Comparison of ENCODE assay signal across 26 cellular contexts in genomic region chr11:91700854-91701253, GRCh38.
"Had no signal": no experiment of that assay in that cellular context is flagged by ENCODE, and none has a peak within 500 bp of the region (broad histone marks: within the 10 kb centered on the region; RNA-seq: fewer than 3 reads in every experiment).

No MANE protein-coding gene starts in this region.

- H3K27me3 Mint-ChIP-seq: activated B cell treated with CpG ODN at 0.5 μM for 24 hours; activated CD4-positive, alpha-beta T cell treated with anti-CD3 and anti-CD28 coated beads, Interleukin-2, amount 10 ng/mL, durations not matched to agents 24 days and 14 days; activated CD8-positive, alpha-beta memory T cell treated with anti-CD3 and anti-CD28 coated beads, Interleukin-2, amount 10 ng/mL, durations not matched to agents 7 days and 5 days; activated naive CD4-positive, alpha-beta T cell treated with anti-CD3 and anti-CD28 coated beads, Interleukin-2, amount 50 U/mL, for 24 hours; activated T-cell treated with anti-CD3 and anti-CD28 coated beads, Interleukin-2, amount 50 U/mL, for 24 hours; T-helper 17 cell had no signal

- H3K4me1 Mint-ChIP-seq: activated B cell treated with CpG ODN at 0.5 μM for 24 hours; activated CD4-positive, alpha-beta T cell treated with anti-CD3 and anti-CD28 coated beads, Interleukin-2, amount 10 ng/mL, durations not matched to agents 24 days and 14 days; activated CD8-positive, alpha-beta memory T cell treated with anti-CD3 and anti-CD28 coated beads, Interleukin-2, amount 10 ng/mL, durations not matched to agents 7 days and 5 days; activated naive CD4-positive, alpha-beta T cell treated with anti-CD3 and anti-CD28 coated beads, Interleukin-2, amount 50 U/mL, for 24 hours; T-helper 17 cell had no signal

- H3K27ac ChIP-seq: breast epithelium, colonic mucosa, PC-9 had no signal

- H3K36me3 Mint-ChIP-seq: activated CD8-positive, alpha-beta memory T cell treated with anti-CD3 and anti-CD28 coated beads, Interleukin-2, amount 10 ng/mL, durations not matched to agents 7 days and 5 days; activated naive CD4-positive, alpha-beta T cell treated with anti-CD3 and anti-CD28 coated beads, Interleukin-2, amount 50 U/mL, for 24 hours had no signal

- H3K4me3 Mint-ChIP-seq: activated B cell treated with CpG ODN at 0.5 μM for 24 hours; activated CD4-positive, alpha-beta T cell treated with anti-CD3 and anti-CD28 coated beads, Interleukin-2, amount 10 ng/mL, durations not matched to agents 24 days and 14 days; activated CD8-positive, alpha-beta memory T cell treated with anti-CD3 and anti-CD28 coated beads, Interleukin-2, amount 10 ng/mL, durations not matched to agents 7 days and 5 days; activated naive CD4-positive, alpha-beta T cell treated with anti-CD3 and anti-CD28 coated beads, Interleukin-2, amount 50 U/mL, for 24 hours; activated T-cell treated with anti-CD3 and anti-CD28 coated beads, Interleukin-2, amount 50 U/mL, for 24 hours; activated T-helper 1 cell treated with anti-CD3 and anti-CD28 coated beads, Interleukin-12 subunit alpha, Interleukin-12 subunit beta, Interleukin-2, Interleukin-4 antibody, amounts not matched to agents 30 ng/mL and 10 ng/mL and 1 ng/mL, durations not matched to agents 14 hours and 24 hours and 36 hours; T-helper 17 cell had no signal

- H3K4me3 ChIP-seq: breast epithelium, colonic mucosa, PC-9 had no signal

- H3K9me3 Mint-ChIP-seq: activated CD4-positive, alpha-beta T cell treated with anti-CD3 and anti-CD28 coated beads, Interleukin-2, amount 10 ng/mL, durations not matched to agents 24 days and 14 days; activated naive CD4-positive, alpha-beta T cell treated with anti-CD3 and anti-CD28 coated beads, Interleukin-2, amount 50 U/mL, for 24 hours had no signal

- ATAC-seq: activated CD8-positive, alpha-beta memory T cell treated with anti-CD3 and anti-CD28 coated beads, Interleukin-2, amount 10 ng/mL, durations not matched to agents 7 days and 5 days; T-helper 17 cell had no signal

- H3K9me3 ChIP-seq: breast epithelium, colonic mucosa had no signal

- DNase-seq: activated B cell treated with CpG ODN at 0.5 μM for 24 hours; activated CD4-positive, alpha-beta T cell treated with anti-CD3 and anti-CD28 coated beads for 1 hour; activated CD4-positive, alpha-beta T cell treated with anti-CD3 and anti-CD28 coated beads, Interleukin-2, amount 10 ng/mL, durations not matched to agents 24 days and 14 days; activated CD4-positive, alpha-beta T cell treated with anti-CD3 and anti-CD28 coated beads, Interleukin-2, amount 50 U/mL, for 48 hours; activated CD8-positive, alpha-beta memory T cell treated with anti-CD3 and anti-CD28 coated beads, Interleukin-2, amount 10 ng/mL, durations not matched to agents 7 days and 5 days; activated effector memory CD4-positive, alpha-beta T cell treated with Interleukin-2 at 50 U/mL for 16 hours; activated naive CD4-positive, alpha-beta T cell; activated T-cell treated with anti-CD3 and anti-CD28 coated beads, Interleukin-2, amount 50 U/mL, for 24 hours; aorta; caudate nucleus; colonic mucosa; KG1; NCI-H1048; NCI-H1436; NCI-H1694 treated with DMSO at 0.1 percent for 48 hours; NCI-H2081 treated with DMSO at 0.1 percent for 48 hours; NCI-H2171 treated with DMSO at 0.1 percent for 48 hours; NCI-H226; NCI-H774; PC-9; SHP77 treated with DMSO at 0.1 percent for 48 hours; T-helper 17 cell; T-helper 9 cell had no signal

- H3K27ac Mint-ChIP-seq: activated B cell treated with CpG ODN at 0.5 μM for 24 hours; activated CD4-positive, alpha-beta T cell treated with anti-CD3 and anti-CD28 coated beads, Interleukin-2, amount 10 ng/mL, durations not matched to agents 24 days and 14 days; activated CD8-positive, alpha-beta memory T cell treated with anti-CD3 and anti-CD28 coated beads, Interleukin-2, amount 10 ng/mL, durations not matched to agents 7 days and 5 days; activated naive CD4-positive, alpha-beta T cell treated with anti-CD3 and anti-CD28 coated beads, Interleukin-2, amount 50 U/mL, for 24 hours; activated T-cell treated with anti-CD3 and anti-CD28 coated beads, Interleukin-2, amount 50 U/mL, for 24 hours; activated T-helper 1 cell treated with anti-CD3 and anti-CD28 coated beads, Interleukin-12 subunit alpha, Interleukin-12 subunit beta, Interleukin-2, Interleukin-4 antibody, amounts not matched to agents 30 ng/mL and 10 ng/mL and 1 ng/mL, durations not matched to agents 14 hours and 24 hours and 36 hours; T-helper 17 cell had no signal

- H3K36me3 ChIP-seq: breast epithelium, colonic mucosa had no signal

- H3K27me3 ChIP-seq: breast epithelium, colonic mucosa had no signal
